In the genomic region with DNA sequence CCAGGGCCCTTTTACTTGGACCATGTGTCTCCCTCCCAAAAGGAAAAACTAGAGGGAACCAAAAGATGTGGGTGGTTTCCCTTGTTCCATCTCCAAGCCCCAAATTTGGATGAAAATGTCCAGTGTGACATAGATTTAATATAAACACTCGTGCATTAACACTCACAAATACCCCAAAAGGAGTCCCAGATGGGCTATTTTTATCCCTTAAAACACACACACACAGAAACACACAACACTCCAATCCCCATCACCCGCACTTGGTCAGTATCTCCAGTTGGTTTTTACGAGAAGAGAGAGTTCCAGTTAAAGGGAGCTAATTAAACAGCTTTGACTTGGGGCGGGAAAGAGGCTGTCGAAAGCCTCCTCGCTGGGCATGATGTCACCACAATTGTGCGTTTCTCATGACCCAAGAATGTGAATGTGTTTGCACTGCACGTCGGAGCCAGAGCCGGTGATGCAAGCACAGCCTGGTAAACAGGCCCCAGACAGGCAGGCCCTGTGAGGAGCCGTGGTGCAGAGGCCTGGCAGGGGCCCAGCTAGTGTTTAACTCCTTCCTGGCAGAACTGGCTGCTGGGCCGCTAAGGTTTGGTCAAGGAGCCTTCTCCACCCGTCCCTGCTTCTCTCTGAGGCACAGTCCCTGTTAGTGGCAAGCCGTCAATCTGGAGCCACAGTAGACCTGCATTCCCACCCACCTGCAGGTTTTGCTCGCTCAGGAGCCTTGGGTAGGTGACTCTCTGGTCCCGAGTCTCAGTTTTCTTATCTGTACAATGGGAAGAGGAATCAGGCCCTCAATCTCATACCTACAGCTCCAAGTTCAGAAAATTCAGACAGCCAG, we compare ENCODE assay signal across 1 cellular context.
TF ChIP-seq lines count a peak whose summit lies in the region.

No MANE protein-coding gene starts in this region.

TF ChIP-seq in HEK293, 187 proteins besides CTCF, POLR2A, EP300 and RAD21 (continued from another document and continues in another):
- 0 out of 2 replicates have a peak, but pooled peaks have one; percentile 52 for TF ChIP-seq ZNF580 (tag by site-specific recombination; IDR thresholded peaks at IDR 0.05)
- peak; percentile 86; the same call in 1 of the 2 replicates for TF ChIP-seq ZNF2 (tag by site-specific recombination; IDR thresholded peaks at IDR 0.05)
- peak; percentile 81 for TF ChIP-seq ZSCAN4 (tag by site-specific recombination; IDR thresholded peaks at IDR 0.05)
- TF ChIP-seq, protein P1, sequence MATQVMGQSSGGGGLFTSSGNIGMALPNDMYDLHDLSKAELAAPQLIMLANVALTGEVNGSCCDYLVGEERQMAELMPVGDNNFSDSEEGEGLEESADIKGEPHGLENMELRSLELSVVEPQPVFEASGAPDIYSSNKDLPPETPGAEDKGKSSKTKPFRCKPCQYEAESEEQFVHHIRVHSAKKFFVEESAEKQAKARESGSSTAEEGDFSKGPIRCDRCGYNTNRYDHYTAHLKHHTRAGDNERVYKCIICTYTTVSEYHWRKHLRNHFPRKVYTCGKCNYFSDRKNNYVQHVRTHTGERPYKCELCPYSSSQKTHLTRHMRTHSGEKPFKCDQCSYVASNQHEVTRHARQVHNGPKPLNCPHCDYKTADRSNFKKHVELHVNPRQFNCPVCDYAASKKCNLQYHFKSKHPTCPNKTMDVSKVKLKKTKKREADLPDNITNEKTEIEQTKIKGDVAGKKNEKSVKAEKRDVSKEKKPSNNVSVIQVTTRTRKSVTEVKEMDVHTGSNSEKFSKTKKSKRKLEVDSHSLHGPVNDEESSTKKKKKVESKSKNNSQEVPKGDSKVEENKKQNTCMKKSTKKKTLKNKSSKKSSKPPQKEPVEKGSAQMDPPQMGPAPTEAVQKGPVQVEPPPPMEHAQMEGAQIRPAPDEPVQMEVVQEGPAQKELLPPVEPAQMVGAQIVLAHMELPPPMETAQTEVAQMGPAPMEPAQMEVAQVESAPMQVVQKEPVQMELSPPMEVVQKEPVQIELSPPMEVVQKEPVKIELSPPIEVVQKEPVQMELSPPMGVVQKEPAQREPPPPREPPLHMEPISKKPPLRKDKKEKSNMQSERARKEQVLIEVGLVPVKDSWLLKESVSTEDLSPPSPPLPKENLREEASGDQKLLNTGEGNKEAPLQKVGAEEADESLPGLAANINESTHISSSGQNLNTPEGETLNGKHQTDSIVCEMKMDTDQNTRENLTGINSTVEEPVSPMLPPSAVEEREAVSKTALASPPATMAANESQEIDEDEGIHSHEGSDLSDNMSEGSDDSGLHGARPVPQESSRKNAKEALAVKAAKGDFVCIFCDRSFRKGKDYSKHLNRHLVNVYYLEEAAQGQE (tag by site-specific recombination; IDR thresholded peaks at IDR 0.05): no peak
- TF ChIP-seq ZNF513 (tag by site-specific recombination; IDR thresholded peaks at IDR 0.05): no peak
- no peak for TF ChIP-seq ZNF138 (tag by site-specific recombination; IDR thresholded peaks at IDR 0.05; ENCODE audit: borderline replicate concordance)
- TF ChIP-seq, protein P2, sequence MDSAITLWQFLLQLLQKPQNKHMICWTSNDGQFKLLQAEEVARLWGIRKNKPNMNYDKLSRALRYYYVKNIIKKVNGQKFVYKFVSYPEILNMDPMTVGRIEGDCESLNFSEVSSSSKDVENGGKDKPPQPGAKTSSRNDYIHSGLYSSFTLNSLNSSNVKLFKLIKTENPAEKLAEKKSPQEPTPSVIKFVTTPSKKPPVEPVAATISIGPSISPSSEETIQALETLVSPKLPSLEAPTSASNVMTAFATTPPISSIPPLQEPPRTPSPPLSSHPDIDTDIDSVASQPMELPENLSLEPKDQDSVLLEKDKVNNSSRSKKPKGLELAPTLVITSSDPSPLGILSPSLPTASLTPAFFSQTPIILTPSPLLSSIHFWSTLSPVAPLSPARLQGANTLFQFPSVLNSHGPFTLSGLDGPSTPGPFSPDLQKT (IDR thresholded peaks at IDR 0.05; ENCODE audit: borderline replicate concordance, low read depth, low read length): no peak
- TF ChIP-seq TCF7L2 (IDR thresholded peaks at IDR 0.05; ENCODE audit: borderline replicate concordance, low read depth, low read length): no peak
- TF ChIP-seq HOXC10 (CRISPR knock-in tag; IDR thresholded peaks at IDR 0.05): no peak
- peak; percentile 89 for TF ChIP-seq ZNF600 (tag by site-specific recombination; IDR thresholded peaks at IDR 0.05)
- no peak for TF ChIP-seq ZNF426 (tag by site-specific recombination; IDR thresholded peaks at IDR 0.05)
- TF ChIP-seq WT1 (tag by site-specific recombination; IDR thresholded peaks at IDR 0.05): peak; percentile 76
- TF ChIP-seq ZNF623 (tag by site-specific recombination; IDR thresholded peaks at IDR 0.05): 0 out of 2 replicates have a peak, but pooled peaks have one; percentile 15
- TF ChIP-seq ZNF174 (tag by site-specific recombination; IDR thresholded peaks at IDR 0.05): no peak
- TF ChIP-seq ZNF843 (tag by site-specific recombination; IDR thresholded peaks at IDR 0.05): peak; percentile 72
- TF ChIP-seq ZNF335 (tag by site-specific recombination; conservative IDR thresholded peaks at IDR 0.05): peak; percentile 64; the same call in 1 of the 2 replicates
- no peak for TF ChIP-seq ZNF473 (tag by site-specific recombination; IDR thresholded peaks at IDR 0.05)
- TF ChIP-seq SP2 (tag by site-specific recombination; IDR thresholded peaks at IDR 0.05): peak; percentile 34; the same call in 1 of the 2 replicates
- no peak for TF ChIP-seq ZNF549 (tag by site-specific recombination; IDR thresholded peaks at IDR 0.05)
- TF ChIP-seq ZNF146 (tag by site-specific recombination; IDR thresholded peaks at IDR 0.05): no peak
- no peak for TF ChIP-seq ZNF10 (tag by site-specific recombination; IDR thresholded peaks at IDR 0.05)
- no peak for TF ChIP-seq ZNF560 (tag by site-specific recombination; IDR thresholded peaks at IDR 0.05; ENCODE audit: borderline replicate concordance)
- TF ChIP-seq ZNF701 (tag by site-specific recombination; IDR thresholded peaks at IDR 0.05): no peak
- no peak for TF ChIP-seq ZNF488 (tag by site-specific recombination; IDR thresholded peaks at IDR 0.05)
- TF ChIP-seq, protein P3, sequence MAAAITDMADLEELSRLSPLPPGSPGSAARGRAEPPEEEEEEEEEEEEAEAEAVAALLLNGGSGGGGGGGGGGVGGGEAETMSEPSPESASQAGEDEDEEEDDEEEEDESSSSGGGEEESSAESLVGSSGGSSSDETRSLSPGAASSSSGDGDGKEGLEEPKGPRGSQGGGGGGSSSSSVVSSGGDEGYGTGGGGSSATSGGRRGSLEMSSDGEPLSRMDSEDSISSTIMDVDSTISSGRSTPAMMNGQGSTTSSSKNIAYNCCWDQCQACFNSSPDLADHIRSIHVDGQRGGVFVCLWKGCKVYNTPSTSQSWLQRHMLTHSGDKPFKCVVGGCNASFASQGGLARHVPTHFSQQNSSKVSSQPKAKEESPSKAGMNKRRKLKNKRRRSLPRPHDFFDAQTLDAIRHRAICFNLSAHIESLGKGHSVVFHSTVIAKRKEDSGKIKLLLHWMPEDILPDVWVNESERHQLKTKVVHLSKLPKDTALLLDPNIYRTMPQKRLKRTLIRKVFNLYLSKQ (tag by site-specific recombination; IDR thresholded peaks at IDR 0.05; ENCODE audit: borderline replicate concordance): no peak
- TF ChIP-seq ZNF169 (tag by site-specific recombination; IDR thresholded peaks at IDR 0.05): no peak
- no peak for TF ChIP-seq ZNF624 (tag by site-specific recombination; IDR thresholded peaks at IDR 0.05)
- TF ChIP-seq, protein P4, sequence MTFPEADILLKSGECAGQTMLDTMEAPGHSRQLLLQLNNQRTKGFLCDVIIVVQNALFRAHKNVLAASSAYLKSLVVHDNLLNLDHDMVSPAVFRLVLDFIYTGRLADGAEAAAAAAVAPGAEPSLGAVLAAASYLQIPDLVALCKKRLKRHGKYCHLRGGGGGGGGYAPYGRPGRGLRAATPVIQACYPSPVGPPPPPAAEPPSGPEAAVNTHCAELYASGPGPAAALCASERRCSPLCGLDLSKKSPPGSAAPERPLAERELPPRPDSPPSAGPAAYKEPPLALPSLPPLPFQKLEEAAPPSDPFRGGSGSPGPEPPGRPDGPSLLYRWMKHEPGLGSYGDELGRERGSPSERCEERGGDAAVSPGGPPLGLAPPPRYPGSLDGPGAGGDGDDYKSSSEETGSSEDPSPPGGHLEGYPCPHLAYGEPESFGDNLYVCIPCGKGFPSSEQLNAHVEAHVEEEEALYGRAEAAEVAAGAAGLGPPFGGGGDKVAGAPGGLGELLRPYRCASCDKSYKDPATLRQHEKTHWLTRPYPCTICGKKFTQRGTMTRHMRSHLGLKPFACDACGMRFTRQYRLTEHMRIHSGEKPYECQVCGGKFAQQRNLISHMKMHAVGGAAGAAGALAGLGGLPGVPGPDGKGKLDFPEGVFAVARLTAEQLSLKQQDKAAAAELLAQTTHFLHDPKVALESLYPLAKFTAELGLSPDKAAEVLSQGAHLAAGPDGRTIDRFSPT (tag by site-specific recombination; IDR thresholded peaks at IDR 0.05): peak; percentile 92
- no peak for TF ChIP-seq ZNF677 (tag by site-specific recombination; IDR thresholded peaks at IDR 0.05)
- TF ChIP-seq BCL11A (tag by site-specific recombination; IDR thresholded peaks at IDR 0.05; ENCODE audit: low read depth): peak; percentile 94
- TF ChIP-seq ZNF248 (tag by site-specific recombination; IDR thresholded peaks at IDR 0.05): no peak
- no peak for TF ChIP-seq REPIN1 (tag by site-specific recombination; IDR thresholded peaks at IDR 0.05; ENCODE audit: low read depth)
- 0 out of 2 replicates have a peak, but pooled peaks have one; percentile 28 for TF ChIP-seq ZNF777 (tag by site-specific recombination; IDR thresholded peaks at IDR 0.05; ENCODE audit: borderline replicate concordance)
- TF ChIP-seq ZBTB21 (tag by site-specific recombination; IDR thresholded peaks at IDR 0.05): peak; percentile 99
- TF ChIP-seq ZNF561 (tag by site-specific recombination; IDR thresholded peaks at IDR 0.05; ENCODE audit: borderline replicate concordance): peak; percentile 85
- no peak for TF ChIP-seq ZNF621 (tag by site-specific recombination; IDR thresholded peaks at IDR 0.05)
- TF ChIP-seq, protein P5, sequence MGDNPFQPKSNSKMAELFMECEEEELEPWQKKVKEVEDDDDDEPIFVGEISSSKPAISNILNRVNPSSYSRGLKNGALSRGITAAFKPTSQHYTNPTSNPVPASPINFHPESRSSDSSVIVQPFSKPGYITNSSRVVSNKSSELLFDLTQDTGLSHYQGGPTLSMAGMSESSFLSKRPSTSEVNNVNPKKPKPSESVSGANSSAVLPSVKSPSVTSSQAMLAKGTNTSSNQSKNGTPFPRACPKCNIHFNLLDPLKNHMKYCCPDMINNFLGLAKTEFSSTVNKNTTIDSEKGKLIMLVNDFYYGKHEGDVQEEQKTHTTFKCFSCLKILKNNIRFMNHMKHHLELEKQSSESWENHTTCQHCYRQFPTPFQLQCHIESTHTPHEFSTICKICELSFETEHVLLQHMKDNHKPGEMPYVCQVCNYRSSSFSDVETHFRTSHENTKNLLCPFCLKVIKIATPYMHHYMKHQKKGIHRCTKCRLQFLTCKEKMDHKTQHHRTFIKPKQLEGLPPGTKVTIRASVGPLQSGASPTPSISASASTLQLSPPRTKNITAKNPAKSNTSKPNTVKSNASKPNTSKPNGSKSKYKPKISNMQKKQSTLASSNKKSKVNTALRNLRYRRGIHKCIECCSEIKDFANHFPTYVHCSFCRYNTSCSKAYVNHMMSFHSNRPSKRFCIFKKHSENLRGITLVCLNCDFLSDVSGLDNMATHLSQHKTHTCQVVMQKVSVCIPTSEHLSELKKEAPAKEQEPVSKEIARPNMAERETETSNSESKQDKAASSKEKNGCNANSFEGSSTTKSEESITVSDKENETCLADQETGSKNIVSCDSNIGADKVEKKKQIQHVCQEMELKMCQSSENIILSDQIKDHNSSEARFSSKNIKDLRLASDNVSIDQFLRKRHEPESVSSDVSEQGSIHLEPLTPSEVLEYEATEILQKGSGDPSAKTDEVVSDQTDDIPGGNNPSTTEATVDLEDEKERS (tag by site-specific recombination; IDR thresholded peaks at IDR 0.05): no peak
- peak; percentile 95 for TF ChIP-seq ZNF692 (tag by site-specific recombination; IDR thresholded peaks at IDR 0.05)
